Comparison of ENCODE assay signal across 9 cellular contexts in genomic region chr17:57663326-57664070, GRCh38.
DNase-seq lines count a peak whose midpoint lies in the region; ATAC-seq, FAIRE-seq and TF ChIP-seq lines count a peak whose summit lies in the region.
"Had no signal": no experiment of that assay in that cellular context is flagged by ENCODE, and none has a peak within 500 bp of the region (broad histone marks: within the 10 kb centered on the region; RNA-seq: fewer than 3 reads in every experiment).

No MANE protein-coding gene starts in this region.

- intact Hi-C loops in sigmoid colon (cut with DNase I): loop anchor here (2.0 to 10.0 kb wide), 2 partner anchors 331 to 407 kb away; partner anchors contain the start of gene MSI2

- peak overlapping the region; percentile 45; the same call in 2 of the 3 replicates for H3K4me3 Mint-ChIP-seq in GM23338

- H3K27me3 ChIP-seq in GM23338 (ENCODE audit: insufficient read depth) (no peaks in the 10 kb centered on the region), SJSA1 (replicated peaks) (no peaks in the 10 kb centered on the region), foreskin keratinocyte (no peaks in the 10 kb centered on the region), sigmoid colon (no peaks in the 10 kb centered on the region)

- DNase-seq in GM23338 (ENCODE audit: low spot score) (no peak), SJSA1 (ENCODE audit: low read depth in 1 of 2, low spot score in 2 of 2) (no peak), foreskin keratinocyte (no peak), sigmoid colon (peak; percentile 27), frontal cortex (ENCODE audit: low spot score in 2 of 2) (no peak), left lobe of liver (ENCODE audit: low spot score) (no peak)
- DNase-seq in stimulated activated CD4-positive, alpha-beta T cell treated with anti-CD3 and anti-CD28 coated beads, Interleukin-2, amount 100 ng/mL, for 48 hours: no peak
- DNase-seq in activated CD4-positive, alpha-beta T cell treated with anti-CD3 and anti-CD28 coated beads for 48 hours: no peak

- peaks cover 58% of the 10 kb centered on the region for H3K4me1 Mint-ChIP-seq in GM23338

- H3F3A ChIP-seq in GM23338 (replicated peaks; ENCODE audit: low read depth): peaks cover 5% of the 10 kb centered on the region; the same call in 1 of the 2 replicates

- WGBS in sigmoid colon, 2 donors: 90% methylated on average over 14 of the region's 14 CpGs

- no peaks in the 10 kb centered on the region for H3K79me2 ChIP-seq in GM23338 (replicated peaks; ENCODE audit: insufficient read depth)

- H3K4me2 ChIP-seq in GM23338: peak overlapping the region; percentile 75

- H3K27me3 Mint-ChIP-seq in GM23338 (ENCODE audit: insufficient read depth, low read depth, poor library complexity): peaks cover 9% of the 10 kb centered on the region

- TF ChIP-seq CTCF in GM23338 (conservative IDR thresholded peaks at IDR 0.05; ENCODE audit: low read depth in 2 of 2) (no peak), foreskin keratinocyte (conservative IDR thresholded peaks at IDR 0.05) (no peak), sigmoid colon (IDR thresholded peaks at IDR 0.05) (no peak)

- peaks cover 5% of the 10 kb centered on the region; the same call in 2 of the 3 replicates for H3K36me3 Mint-ChIP-seq in GM23338 (ENCODE audit: low read depth)

- H3K9me2 ChIP-seq in GM23338 (ENCODE audit: insufficient read depth): no peaks in the 10 kb centered on the region

- H3K4me1 ChIP-seq in GM23338 (ENCODE audit: insufficient read depth) (peaks cover 40% of the 10 kb centered on the region), SJSA1 (replicated peaks) (peaks cover 19% of the 10 kb centered on the region), foreskin keratinocyte (no peaks in the 10 kb centered on the region), sigmoid colon (peaks cover 0 to 21% (median 16%) of the 10 kb centered on the region in 4 donors)

- 0 out of 2 replicates have a peak, but pooled peaks cover 3% of the 10 kb centered on the region for H4K20me1 ChIP-seq in GM23338 (replicated peaks; ENCODE audit: insufficient read depth)

- ATAC-seq in GM23338 (no peak; the same call in 2 of the 3 replicates), foreskin keratinocyte (no peak), left lobe of liver (no peak)

- no peak for FAIRE-seq in frontal cortex (lab: Jason Lieb, UNC)
- FAIRE-seq: GM12878 had no signal

- no peak for TF ChIP-seq EP300 in sigmoid colon (IDR thresholded peaks at IDR 0.05)

- H3K27ac Mint-ChIP-seq in GM23338: peak overlapping the region; percentile 89

- peak overlapping the region; percentile 61; the same call in 1 of the 2 replicates for H3K4me3 ChIP-seq in GM23338
- no peak overlapping the region for H3K4me3 ChIP-seq in SJSA1
- peak overlapping the region in 3 of 4 donors; percentile 18 to 36 (median 26) for H3K4me3 ChIP-seq in sigmoid colon
- H3K4me3 ChIP-seq: GM12878 had no signal

- no peaks in the 10 kb centered on the region for H3K36me3 ChIP-seq in GM23338 (ENCODE audit: insufficient read depth)
- no peaks in the 10 kb centered on the region for H3K36me3 ChIP-seq in SJSA1
- no peaks in the 10 kb centered on the region for H3K36me3 ChIP-seq in sigmoid colon

- no peak overlapping the region for H2AFZ ChIP-seq in GM23338

- no peaks in the 10 kb centered on the region for H3K9me3 Mint-ChIP-seq in GM23338

- H3K9me3 ChIP-seq in SJSA1 (replicated peaks): no peaks in the 10 kb centered on the region
- H3K9me3 ChIP-seq in sigmoid colon: no peaks in the 10 kb centered on the region

- H3K27ac ChIP-seq in GM23338 (ENCODE audit: low read depth) (no peak overlapping the region), SJSA1 (peak overlapping the region; percentile 89), foreskin keratinocyte (peak overlapping the region; percentile 44), sigmoid colon (peak overlapping the region; percentile 65 to 94 (median 81))

- TF ChIP-seq POLR2A in sigmoid colon (IDR thresholded peaks at IDR 0.05): no peak

TF ChIP-seq in GM23338, 12 proteins besides CTCF, POLR2A, EP300 and RAD21:
- TF ChIP-seq STAT1 (IDR thresholded peaks at IDR 0.05; ENCODE audit: unreplicated experiment) (no peak), EZH2 (IDR thresholded peaks at IDR 0.05; ENCODE audit: low read depth, unreplicated experiment) (no peak), ZNF114 (CRISPR knock-in tag; IDR thresholded peaks at IDR 0.05) (no peak), JUNB (IDR thresholded peaks at IDR 0.05; ENCODE audit: unreplicated experiment) (no peak), ETS1 (IDR thresholded peaks at IDR 0.05) (no peak)
